In the genomic region with DNA sequence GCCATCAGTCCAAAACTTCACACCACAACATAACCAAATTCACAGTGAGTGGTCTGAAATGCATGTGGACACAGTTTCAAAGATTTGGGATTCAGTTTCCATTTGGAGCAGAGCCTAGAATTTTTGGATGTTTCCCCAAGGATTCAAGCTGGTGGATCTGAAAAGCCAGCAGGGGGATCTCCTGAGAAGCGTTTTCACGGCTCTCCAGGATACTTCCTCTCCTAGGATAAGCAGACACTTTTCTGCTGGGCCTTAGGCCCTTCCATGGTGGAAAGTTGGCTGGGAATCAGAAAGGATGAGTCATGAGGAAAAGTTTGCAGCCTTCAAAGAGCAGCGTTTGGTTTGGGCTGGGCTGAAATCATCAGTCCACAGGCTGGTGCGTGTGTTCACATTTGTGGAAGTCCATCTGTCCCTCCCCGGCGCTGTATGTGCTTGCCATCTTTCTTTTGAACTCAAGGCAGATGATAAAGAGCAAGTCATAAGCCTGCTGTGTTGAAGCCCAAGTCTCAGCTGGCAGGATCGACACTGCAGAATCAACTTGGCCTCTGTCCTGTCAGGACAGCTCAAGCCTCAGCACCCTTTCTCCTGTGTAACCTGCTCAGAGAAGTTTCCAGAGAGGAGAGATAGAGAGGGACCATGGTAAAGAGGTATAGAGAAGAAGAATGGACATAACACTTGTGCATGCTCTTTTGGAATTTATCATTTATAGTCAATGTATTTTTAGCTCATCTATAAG, we compare ENCODE assay signal across 8 cellular contexts.
A peak's percentile ranks its signal among the peaks of the same experiment; 100 is the strongest.
DNase-seq lines count a peak whose midpoint lies in the region; ATAC-seq and TF ChIP-seq lines count a peak whose summit lies in the region.

No MANE protein-coding gene starts in this region.

- H3K27ac ChIP-seq in brain microvascular endothelial cell (no peak overlapping the region), testis (no peak overlapping the region), vagina (no peak overlapping the region)

- H3K9me3 Mint-ChIP-seq in HFFc6 = peaks cover 53% of the 10 kb centered on the region

- no peaks in the 10 kb centered on the region for H3K9me3 ChIP-seq in testis
- H3K9me3 ChIP-seq in vagina = no peaks in the 10 kb centered on the region

- H3K4me3 ChIP-seq in brain microvascular endothelial cell (ENCODE audit: low read depth, low read length) (no peak overlapping the region), testis (no peak overlapping the region), vagina (no peak overlapping the region)

- no peak for ATAC-seq in GM18502 (IDR thresholded peaks at IDR 0.05; ENCODE audit: poor library complexity, unreplicated experiment)
- ATAC-seq in GM18498 (IDR thresholded peaks at IDR 0.05; ENCODE audit: unreplicated experiment) = no peak
- no peak for ATAC-seq in GM19328 (IDR thresholded peaks at IDR 0.05; ENCODE audit: unreplicated experiment)

- in situ Hi-C loops in brain microvascular endothelial cell (cut with HindIII; ENCODE audit: low pct_ligation_motif_present, low sequenced_read_pairs) = no loop called here

- TF ChIP-seq CTCF in HFFc6 (IDR thresholded peaks at IDR 0.05) (no peak), brain microvascular endothelial cell (IDR thresholded peaks at IDR 0.05; ENCODE audit: low read depth, low read length, missing control alignments) (peak; percentile 52), testis (IDR thresholded peaks at IDR 0.05) (no peak), vagina (IDR thresholded peaks at IDR 0.05) (no peak)

- TF ChIP-seq POLR2A in testis (IDR thresholded peaks at IDR 0.05) (no peak), vagina (IDR thresholded peaks at IDR 0.05) (no peak)

- 42 to 44% methylated on average over 7 of the region's 7 CpGs for WGBS in testis, 2 donors

- no peaks in the 10 kb centered on the region for H3K4me1 Mint-ChIP-seq in HFFc6 (ENCODE audit: low read depth)

- H3K27me3 Mint-ChIP-seq in HFFc6 (ENCODE audit: insufficient read depth) = no peaks in the 10 kb centered on the region; the same call in 1 of the 2 replicates

- no peaks in the 10 kb centered on the region for H3K36me3 ChIP-seq in brain microvascular endothelial cell (replicated peaks)
- H3K36me3 ChIP-seq in testis (ENCODE audit: low read depth, missing control alignments) = no peaks in the 10 kb centered on the region
- H3K36me3 ChIP-seq in vagina = no peaks in the 10 kb centered on the region

- peak; percentile 19 for DNase-seq in HFFc6
- peak; percentile 88 for DNase-seq in brain microvascular endothelial cell
- peak; percentile 68 for DNase-seq in inferior parietal cortex (ENCODE audit: extremely low spot score)
- DNase-seq in testis = peak; percentile 57
- no peak for DNase-seq in vagina (ENCODE audit: extremely low spot score in 2 of 2)

- intact Hi-C loops in testis (cut with DNase I; ENCODE audit: low total_unique reads) = no loop called here
- intact Hi-C loops in vagina (cut with DNase I) = no loop called here

- peaks cover 7% of the 10 kb centered on the region; the same call in 1 of the 2 replicates for H3K36me3 Mint-ChIP-seq in HFFc6 (ENCODE audit: low read depth)

- H3K4me3 Mint-ChIP-seq in HFFc6 = no peak overlapping the region

- H3K27ac Mint-ChIP-seq in HFFc6 = no peak overlapping the region

- peaks cover 3% of the 10 kb centered on the region for H3K4me1 ChIP-seq in testis
- H3K4me1 ChIP-seq in vagina = peaks cover 14% of the 10 kb centered on the region

- H3K27me3 ChIP-seq in brain microvascular endothelial cell (replicated peaks) (no peaks in the 10 kb centered on the region), testis (no peaks in the 10 kb centered on the region), vagina (no peaks in the 10 kb centered on the region)

Comparison
In these comparisons a context has a peak if more than half of its experiments do, and no peak if none do; other contexts are left out.
1. DNase-seq: peak in HFFc6 (single experiment), brain microvascular endothelial cell (single experiment), inferior parietal cortex (single experiment) and testis (single experiment); none in vagina (0 of 2).